In genomic region chr1:61754545-61754944, GRCh38 we compare ENCODE assay signal across 1 cellular context.
TF ChIP-seq lines count a peak whose summit lies in the region.

No MANE protein-coding gene starts in this region.

TF ChIP-seq in H1, 55 proteins besides CTCF, POLR2A, EP300 and RAD21 (continued from another document):
- TF ChIP-seq PHF8 (conservative IDR thresholded peaks at IDR 0.05; ENCODE audit: low read depth, low read length), result no peak
- no peak for TF ChIP-seq CTBP2 (IDR thresholded peaks at IDR 0.05; ENCODE audit: borderline replicate concordance, insufficient read depth, insufficient read length, low read length)
- TF ChIP-seq SRF (IDR thresholded peaks at IDR 0.05; ENCODE audit: low read depth, low read length), result no peak
- TF ChIP-seq POU5F1 (IDR thresholded peaks at IDR 0.05; ENCODE audit: low read depth, low read length), result no peak
- TF ChIP-seq MAX (IDR thresholded peaks at IDR 0.05), result no peak
- no peak for TF ChIP-seq SIX5 (IDR thresholded peaks at IDR 0.05; ENCODE audit: low read depth, low read length)
